ENCODE assay signal across 8 cellular contexts in genomic region chr4:107993969-107994368, GRCh38. TPM values are rescaled to one million over a fixed set of nuclear protein-coding genes. Genes with fewer than 3 reads are reported as not detected.
DNase-seq lines count a peak whose midpoint lies in the region; ATAC-seq and TF ChIP-seq lines count a peak whose summit lies in the region.

No MANE protein-coding gene starts in this region.

- peaks cover 0 to 72% (median 62%) of the 10 kb centered on the region in 4 donors for H3K4me1 ChIP-seq in sigmoid colon

- 54 to 68% methylated on average over 3 of the region's 3 CpGs for WGBS in sigmoid colon, 2 donors

- TF ChIP-seq POLR2A in sigmoid colon (IDR thresholded peaks at IDR 0.05) = no peak

- peak overlapping the region in 3 of 4 donors; percentile 3 to 96 (median 23) for H3K27ac ChIP-seq in sigmoid colon

- no peak for TF ChIP-seq EP300 in sigmoid colon (IDR thresholded peaks at IDR 0.05)

- intact Hi-C loops in sigmoid colon (cut with DNase I) = loop anchor here (10.0 kb wide), 1 partner anchor 749 kb away; no protein-coding TSS in a partner anchor

- no peak for TF ChIP-seq CTCF in sigmoid colon (IDR thresholded peaks at IDR 0.05)

- H3K36me3 ChIP-seq in sigmoid colon = no peaks in the 10 kb centered on the region

- ATAC-seq in GM21737 (IDR thresholded peaks at IDR 0.05; ENCODE audit: unreplicated experiment) (peak; percentile 37), HG03571 (IDR thresholded peaks at IDR 0.05; ENCODE audit: unreplicated experiment) (peak; percentile 43)

- DNase-seq in NOMO-1 (lab: John Stamatoyannopoulos, UW; ENCODE audit: unreplicated experiment in 2 of 2) = peak; percentile 14 to 60
- no peak for DNase-seq in NOMO-1 treated with dmso at 0.1 percent for 144 hours (lab: John Stamatoyannopoulos, UW; ENCODE audit: unreplicated experiment)
- DNase-seq in sigmoid colon = no peak
- DNase-seq in NCI-H446 treated with DMSO at 0.1 percent for 48 hours (lab: John Stamatoyannopoulos, UW) = no peak
- no peak for DNase-seq in NCI-H1694 treated with DMSO at 0.1 percent for 48 hours (lab: John Stamatoyannopoulos, UW)
- no peak for DNase-seq in activated naive CD4-positive, alpha-beta T cell (lab: John Stamatoyannopoulos, UW)

- H3K4me3 ChIP-seq in sigmoid colon = no peak overlapping the region

- no peaks in the 10 kb centered on the region for H3K27me3 ChIP-seq in sigmoid colon

- no peaks in the 10 kb centered on the region for H3K9me3 ChIP-seq in sigmoid colon

RNA-seq across cellular contexts. Expression of gene HADH, which starts 4.3 kb away (rescaled TPM):
- 100 to 1,000 TPM in 1 of 4 donors, 10 to 100 TPM in 3; 46.6 to 119 (median 65.0) TPM for total RNA-seq in sigmoid colon
- polyA plus RNA-seq in sigmoid colon = 100 to 1,000 TPM in 2 of 3 donors, 10 to 100 TPM in 1; 99.6 to 229 (median 117) TPM

Comparison
In these comparisons a context has a peak if more than half of its experiments do, and no peak if none do; other contexts are left out.
1. DNase-seq: peak in NOMO-1 (2 of 2); none in NOMO-1 treated with dmso at 0.1 percent for 144 hours (single experiment), sigmoid colon (single experiment), NCI-H446 treated with DMSO at 0.1 percent for 48 hours (single experiment), NCI-H1694 treated with DMSO at 0.1 percent for 48 hours (single experiment) and activated naive CD4-positive, alpha-beta T cell (0 of 4).